Comparison of ENCODE assay signal across 17 cellular contexts in genomic region chr14:103204852-103205540, GRCh38.
DNase-seq lines count a peak whose midpoint lies in the region; ATAC-seq, FAIRE-seq and TF ChIP-seq lines count a peak whose summit lies in the region.
"Had no signal": no experiment of that assay in that cellular context is flagged by ENCODE, and none has a peak within 500 bp of the region (broad histone marks: within the 10 kb centered on the region; RNA-seq: fewer than 3 reads in every experiment).

No MANE protein-coding gene starts in this region.

- no peak overlapping the region for H2AFZ ChIP-seq in astrocyte (ENCODE audit: low read depth, low read length)

- H3K27me3 Mint-ChIP-seq in HFFc6 (ENCODE audit: insufficient read depth) = peaks cover 15% of the 10 kb centered on the region
- peaks cover 20% of the 10 kb centered on the region for H3K27me3 Mint-ChIP-seq in astrocyte (ENCODE audit: low read depth, unreplicated experiment)

- H3K27me3 ChIP-seq in astrocyte (ENCODE audit: insufficient read depth, low read length) = peaks cover 4% of the 10 kb centered on the region
- peaks cover 19% of the 10 kb centered on the region for H3K27me3 ChIP-seq in upper lobe of right lung
- H3K27me3 ChIP-seq: body of pancreas, SJSA1 had no signal

- no peaks in the 10 kb centered on the region for H3K79me2 ChIP-seq in astrocyte (ENCODE audit: insufficient read depth, low read length)

- ATAC-seq in upper lobe of right lung = no peak

- H4K20me1 ChIP-seq in astrocyte (ENCODE audit: insufficient read depth, low read length) = no peaks in the 10 kb centered on the region

- H3K4me2 ChIP-seq in astrocyte (ENCODE audit: low read length) = no peak overlapping the region

- TF ChIP-seq CTCF in HFFc6 (IDR thresholded peaks at IDR 0.05) = no peak
- no peak for TF ChIP-seq CTCF in astrocyte (IDR thresholded peaks at IDR 0.05; ENCODE audit: insufficient read depth, low read depth, low read length)
- TF ChIP-seq CTCF in upper lobe of right lung (IDR thresholded peaks at IDR 0.05) = no peak

- CTCF ChIA-PET in HEK293T (lab: Yijun Ruan, JAX) = interaction anchor here (1.9 kb wide), 1 partner anchor 100 kb away, joined by 6 read pairs; no protein-coding TSS in a partner anchor

- no peaks in the 10 kb centered on the region for H3K36me3 ChIP-seq in astrocyte (ENCODE audit: insufficient read depth, low read length)
- no peaks in the 10 kb centered on the region for H3K36me3 ChIP-seq in upper lobe of right lung
- H3K36me3 ChIP-seq: SJSA1 had no signal

- peaks cover 31% of the 10 kb centered on the region for H3K4me1 Mint-ChIP-seq in HFFc6 (ENCODE audit: low read depth)
- peaks cover 5% of the 10 kb centered on the region for H3K4me1 Mint-ChIP-seq in astrocyte (ENCODE audit: low read depth, unreplicated experiment)

- H3K4me3 Mint-ChIP-seq in HFFc6 (no peak overlapping the region), astrocyte (ENCODE audit: unreplicated experiment) (no peak overlapping the region)

- H3K4me1 ChIP-seq in astrocyte (ENCODE audit: insufficient read depth, low read length) (peaks cover 5% of the 10 kb centered on the region), upper lobe of right lung (peaks cover 5% of the 10 kb centered on the region)
- H3K4me1 ChIP-seq: SJSA1 had no signal

- H3K9ac ChIP-seq in astrocyte (ENCODE audit: low read length) = no peak overlapping the region

- H3K36me3 Mint-ChIP-seq in HFFc6 (ENCODE audit: low read depth) (no peaks in the 10 kb centered on the region; the same call in 1 of the 2 replicates), astrocyte (ENCODE audit: low read depth, unreplicated experiment) (peaks cover 3% of the 10 kb centered on the region)

- no peak for FAIRE-seq in astrocyte (lab: Jason Lieb, UNC)
- FAIRE-seq: urothelium cell line had no signal

- POLR2A ChIA-PET in HEK293T (lab: Yijun Ruan, JAX) = no interaction called here

- H3K9me3 Mint-ChIP-seq in HFFc6 (peaks cover 17% of the 10 kb centered on the region), astrocyte (ENCODE audit: unreplicated experiment) (peaks cover 19% of the 10 kb centered on the region)

- H3K27ac ChIP-seq in astrocyte (ENCODE audit: low read depth, low read length) (no peak overlapping the region), upper lobe of right lung (no peak overlapping the region)
- H3K27ac ChIP-seq: SJSA1 had no signal

- H3K4me3 ChIP-seq in astrocyte (ENCODE audit: insufficient read depth, low read depth, low read length) (no peak overlapping the region), upper lobe of right lung (no peak overlapping the region)
- H3K4me3 ChIP-seq: body of pancreas, SJSA1 had no signal

- intact Hi-C loops in upper lobe of right lung (cut with DNase I) = no loop called here

- peaks cover 13% of the 10 kb centered on the region for H3K9me3 ChIP-seq in astrocyte (ENCODE audit: insufficient read depth, low read depth, low read length)
- no peaks in the 10 kb centered on the region for H3K9me3 ChIP-seq in upper lobe of right lung

- DNase-seq in HFFc6 = peak; percentile 22
- DNase-seq in astrocyte (ENCODE audit: low read depth) = peak; percentile 36
- peak; percentile 30 for DNase-seq in glomerular visceral epithelial cell (ENCODE audit: extremely low spot score)
- peak; percentile 3 for DNase-seq in upper lobe of right lung
- DNase-seq in HEK293T (ENCODE audit: extremely low spot score) = no peak
- no peak for DNase-seq in activated CD8-positive, alpha-beta memory T cell treated with anti-CD3 and anti-CD28 coated beads, Interleukin-2, amount 50 U/mL, for 48 hours
- DNase-seq in retina = no peak
- DNase-seq: activated gamma-delta T cell treated with Interleukin-2 at 50 U/mL for 16 hours; effector CD4-positive, alpha-beta T cell; glutamatergic neuron; HCEC 1CT; Kasumi-1; NCI-H2029; stimulated activated CD4-positive, alpha-beta T cell treated with anti-CD3 and anti-CD28 coated beads, Interleukin-4, amount 100 ng/mL, for 24 hours had no signal

- no peak overlapping the region for H3K27ac Mint-ChIP-seq in HFFc6
- peak overlapping the region; percentile 47 for H3K27ac Mint-ChIP-seq in astrocyte (ENCODE audit: unreplicated experiment)

TF ChIP-seq in HEK293T, 16 proteins besides CTCF, POLR2A, EP300 and RAD21:
- TF ChIP-seq FOXK2 (IDR thresholded peaks at IDR 0.05) = no peak
- no peak for TF ChIP-seq CTBP1 (IDR thresholded peaks at IDR 0.05; ENCODE audit: borderline replicate concordance)
- no peak for TF ChIP-seq NFRKB (IDR thresholded peaks at IDR 0.05)
- no peak for TF ChIP-seq ARNT (IDR thresholded peaks at IDR 0.05)
- TF ChIP-seq ELF4 (IDR thresholded peaks at IDR 0.05) = no peak
- TF ChIP-seq L3MBTL2 (conservative IDR thresholded peaks at IDR 0.05) = no peak
- no peak for TF ChIP-seq PKNOX1 (IDR thresholded peaks at IDR 0.05)
- TF ChIP-seq SUZ12 (IDR thresholded peaks at IDR 0.05) = no peak
- no peak for TF ChIP-seq FOXA1 (IDR thresholded peaks at IDR 0.05)
- no peak for TF ChIP-seq FOXM1 (IDR thresholded peaks at IDR 0.05; ENCODE audit: borderline replicate concordance)
- TF ChIP-seq HDGF (IDR thresholded peaks at IDR 0.05; ENCODE audit: borderline replicate concordance) = no peak
- TF ChIP-seq ZNF384 (IDR thresholded peaks at IDR 0.05) = no peak
- no peak for TF ChIP-seq LEF1 (IDR thresholded peaks at IDR 0.05; ENCODE audit: borderline replicate concordance)
- no peak for TF ChIP-seq TARDBP (IDR thresholded peaks at IDR 0.05)
TF ChIP-seq in HEK293T: peak in this region for 0.

Comparison
In these comparisons a context has a peak if more than half of its experiments do, and no peak if none do; other contexts are left out.
1. DNase-seq: peak in HFFc6 (single experiment), astrocyte (single experiment), glomerular visceral epithelial cell (single experiment) and upper lobe of right lung (single experiment); none in HEK293T (single experiment), activated CD8-positive, alpha-beta memory T cell treated with anti-CD3 and anti-CD28 coated beads, Interleukin-2, amount 50 U/mL, for 48 hours (single experiment) and retina (single experiment).